ENCODE assay signal across 19 cellular contexts in the genomic region with DNA sequence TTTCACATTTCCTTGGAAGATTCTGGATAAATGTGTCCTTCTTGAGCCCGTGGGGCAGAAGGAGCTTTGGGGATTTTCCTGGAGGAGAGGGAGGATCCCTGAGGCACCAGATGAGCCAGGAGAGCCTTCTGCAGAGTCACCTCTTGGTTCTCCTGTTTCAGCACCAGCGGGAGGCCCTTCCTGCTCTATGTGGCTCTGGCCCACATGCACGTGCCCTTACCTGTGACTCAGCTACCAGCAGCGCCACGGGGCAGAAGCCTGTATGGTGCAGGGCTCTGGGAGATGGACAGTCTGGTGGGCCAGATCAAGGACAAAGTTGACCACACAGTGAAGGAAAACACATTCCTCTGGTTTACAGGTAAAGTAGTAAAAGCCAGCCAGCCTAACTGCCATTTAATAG.
DNase-seq lines count a peak whose midpoint lies in the region; ATAC-seq and TF ChIP-seq lines count a peak whose summit lies in the region.
"Had no signal": no experiment of that assay in that cellular context is flagged by ENCODE, and none has a peak within 500 bp of the region (broad histone marks: within the 10 kb centered on the region; RNA-seq: fewer than 3 reads in every experiment).

No MANE protein-coding gene starts in this region.

- H3K9ac ChIP-seq in HCT116 (ENCODE audit: low read length), result 0 out of 2 replicates have a peak overlapping the region, but pooled peaks have one; percentile 9
- H3K9ac ChIP-seq in trophoblast cell (ENCODE audit: low read length), result no peak overlapping the region
- H3K9ac ChIP-seq: BLaER1, KMS-11, SK-N-SH had no signal

- no peaks in the 10 kb centered on the region for H3K79me1 ChIP-seq in trophoblast cell (ENCODE audit: low read length)

- no peak overlapping the region for H2BK5ac ChIP-seq in trophoblast cell (ENCODE audit: low read depth, low read length, poor library complexity)

- H3K36me3 ChIP-seq in HCT116 (ENCODE audit: control insufficient read depth in 1 of 2, insufficient read depth in 2 of 2, low read length in 2 of 2), result no peaks in the 10 kb centered on the region
- H3K36me3 ChIP-seq in trophoblast cell (ENCODE audit: control insufficient read depth in 1 of 2, insufficient read depth in 2 of 2, low read length in 2 of 2), result no peaks in the 10 kb centered on the region
- no peaks in the 10 kb centered on the region for H3K36me3 ChIP-seq in CD8-positive, alpha-beta T cell (ENCODE audit: insufficient read depth, low read length)
- H3K36me3 ChIP-seq: BLaER1 had no signal

- TF ChIP-seq POLR2A in HCT116 (IDR thresholded peaks at IDR 0.05; ENCODE audit: borderline replicate concordance, extremely low read depth, insufficient read depth, insufficient read length), result no peak

- H2BK12ac ChIP-seq in trophoblast cell (ENCODE audit: low read length), result no peak overlapping the region

- H3K27me3 ChIP-seq in HCT116 (ENCODE audit: insufficient read depth, low read length) (no peaks in the 10 kb centered on the region), trophoblast cell (ENCODE audit: insufficient read depth, low read length) (no peaks in the 10 kb centered on the region)
- no peaks in the 10 kb centered on the region for H3K27me3 ChIP-seq in CD8-positive, alpha-beta T cell (ENCODE audit: insufficient read depth, low read length)
- H3K27me3 ChIP-seq: BLaER1 had no signal

- intact Hi-C loops in HCT116 (cut with micrococcal nuclease), result no loop called here
- intact Hi-C loops in CD8-positive, alpha-beta T cell (cut with DNase I, micrococcal nuclease), result no loop called here
- intact Hi-C loops in CD14-positive monocyte (cut with micrococcal nuclease), result no loop called here

- TF ChIP-seq CTCF in HCT116 (IDR thresholded peaks at IDR 0.05 in 2 of 3, conservative IDR thresholded peaks at IDR 0.05 in 1 of 3; ENCODE audit: borderline replicate concordance in 1 of 3, insufficient read depth in 1 of 3, low read depth in 2 of 3, low read length in 2 of 3), result no peak
- TF ChIP-seq CTCF in choroid plexus epithelial cell (conservative IDR thresholded peaks at IDR 0.05; ENCODE audit: low read depth, low read length), result no peak
- no peak for TF ChIP-seq CTCF in CD8-positive, alpha-beta T cell (IDR thresholded peaks at IDR 0.05)
- TF ChIP-seq CTCF in CD14-positive monocyte (IDR thresholded peaks at IDR 0.05), result no peak

- no peak overlapping the region for H3K27ac Mint-ChIP-seq in CD8-positive, alpha-beta T cell
- H3K27ac Mint-ChIP-seq in CD14-positive monocyte, result no peak overlapping the region

- no TSS peak for BruUV-seq in HCT116 (replicated peaks; lab: Mats Ljungman, UMichigan)

- H3K4me2 ChIP-seq in HCT116 (ENCODE audit: low read length) (no peak overlapping the region), trophoblast cell (ENCODE audit: low read length) (no peak overlapping the region)
- H3K4me2 ChIP-seq: A549, BLaER1, KMS-11, SK-N-SH had no signal

- H3K79me2 ChIP-seq in HCT116 (ENCODE audit: insufficient read depth, low read length), result no peaks in the 10 kb centered on the region
- no peaks in the 10 kb centered on the region for H3K79me2 ChIP-seq in trophoblast cell (ENCODE audit: control insufficient read depth, insufficient read depth, low read length, poor library complexity)

- no peak overlapping the region for H4K91ac ChIP-seq in trophoblast cell (ENCODE audit: low read depth, low read length)

- no peak overlapping the region for H4K12ac ChIP-seq in trophoblast cell (ENCODE audit: low read depth, low read length)

- DNase-seq in A172 (ENCODE audit: low spot score) (peak; percentile 59), HCT116 (ENCODE audit: low read depth, low spot score) (no peak), choroid plexus epithelial cell (ENCODE audit: low read depth) (peak; percentile 20), trophoblast cell (peak; percentile 96 to 97), CD14-positive monocyte (ENCODE audit: low spot score) (no peak)
- no peak for DNase-seq in CD8-positive, alpha-beta T cell
- DNase-seq: DMS79, HCEC 1CT, NCI-H1436, NCI-H1930, NCI-H345, NCI-H524 treated with DMSO at 0.1 percent for 48 hours, RPMI8226, SHP77 treated with DMSO at 0.1 percent for 48 hours, SK-N-SH had no signal

- H2AFZ ChIP-seq in HCT116 (ENCODE audit: low read depth, low read length, poor library complexity, severe bottlenecking), result no peak overlapping the region
- H2AFZ ChIP-seq in trophoblast cell (ENCODE audit: insufficient read depth, low read length, poor library complexity), result no peak overlapping the region

- no peaks in the 10 kb centered on the region for H3K9me3 ChIP-seq in HCT116 (ENCODE audit: control insufficient read depth in 1 of 2, insufficient read depth in 1 of 2, low read depth in 1 of 2, low read length in 2 of 2)
- H3K9me3 ChIP-seq in trophoblast cell (ENCODE audit: insufficient read depth, low read depth, low read length), result no peaks in the 10 kb centered on the region
- H3K9me3 ChIP-seq in CD8-positive, alpha-beta T cell (ENCODE audit: low read length), result no peaks in the 10 kb centered on the region
- H3K9me3 ChIP-seq: A549, BLaER1, SK-N-SH had no signal

- POLR2A ChIA-PET in HCT116 (lab: Charles Lee), result no interaction called here
- POLR2A ChIA-PET in CD8-positive, alpha-beta T cell (lab: Charles Lee), result interaction anchor here (0.8 kb wide), 1 partner anchor 15 kb away, joined by 3 read pairs; no protein-coding TSS in a partner anchor

- H3K18ac ChIP-seq in trophoblast cell (ENCODE audit: low read length), result no peak overlapping the region

- no peak for TF ChIP-seq RAD21 in HCT116 (IDR thresholded peaks at IDR 0.05; ENCODE audit: low read depth)

- peaks cover 25% of the 10 kb centered on the region for H3K36me3 Mint-ChIP-seq in CD8-positive, alpha-beta T cell
- H3K36me3 Mint-ChIP-seq in CD14-positive monocyte, result peaks cover 56 to 65% of the 10 kb centered on the region in 2 donors

- H3K14ac ChIP-seq in trophoblast cell (ENCODE audit: low read length), result no peak overlapping the region

- no peaks in the 10 kb centered on the region for H4K20me1 ChIP-seq in HCT116 (ENCODE audit: insufficient read depth)
- H4K20me1 ChIP-seq: BLaER1 had no signal

- no peaks in the 10 kb centered on the region for H3K4me1 Mint-ChIP-seq in CD8-positive, alpha-beta T cell (ENCODE audit: low read depth)
- H3K4me1 Mint-ChIP-seq in CD14-positive monocyte, result peaks cover 9% of the 10 kb centered on the region

- H3K4me1 ChIP-seq in HCT116 (ENCODE audit: control insufficient read depth in 1 of 2, insufficient read depth in 2 of 2, low read length in 2 of 2), result peaks cover 0 to 8% of the 10 kb centered on the region in 2 experiments; a peak in 1 of 4 replicates
- peaks cover 3 to 4% of the 10 kb centered on the region in 2 experiments for H3K4me1 ChIP-seq in trophoblast cell (ENCODE audit: control insufficient read depth in 1 of 2, insufficient read depth in 2 of 2, low read length in 2 of 2)
- no peaks in the 10 kb centered on the region for H3K4me1 ChIP-seq in CD8-positive, alpha-beta T cell (ENCODE audit: insufficient read depth, low read length)
- H3K4me1 ChIP-seq: A549, BLaER1 had no signal

- WGBS in trophoblast cell (ENCODE audit: extremely low coverage, insufficient coverage, insufficient read length), result no CpG with 5 or more reads among the region's 5 CpGs

- H3K27ac ChIP-seq in HCT116 (ENCODE audit: low read depth, low read length) (no peak overlapping the region), trophoblast cell (ENCODE audit: low read depth, low read length) (no peak overlapping the region)
- H3K27ac ChIP-seq in CD8-positive, alpha-beta T cell (ENCODE audit: low read depth, low read length), result no peak overlapping the region
- H3K27ac ChIP-seq: A549, BLaER1, KMS-11 had no signal

- H3K4ac ChIP-seq in trophoblast cell (ENCODE audit: low read depth, low read length), result no peak overlapping the region

- no peak overlapping the region for H4K8ac ChIP-seq in trophoblast cell (ENCODE audit: low read depth, low read length)

- RAD21 ChIA-PET in HCT116 (lab: Charles Lee; ENCODE audit: low non-redundant PET in 1 of 2, low total read pairs in 2 of 2, uncharacterized antibody in 2 of 2, unreplicated experiment in 2 of 2), result no interaction called here

- ATAC-seq in HCT116 (peak; percentile 59), GM21515 (IDR thresholded peaks at IDR 0.05; ENCODE audit: unreplicated experiment) (no peak)
- ATAC-seq in CD8-positive, alpha-beta T cell, result no peak
- ATAC-seq: A549 had no signal

- no peak overlapping the region for H3K23ac ChIP-seq in trophoblast cell (ENCODE audit: low read length)

- no peak overlapping the region for H2AK5ac ChIP-seq in trophoblast cell (ENCODE audit: low read length)

- CTCF ChIA-PET in HCT116 (lab: Charles Lee), result no interaction called here
- CTCF ChIA-PET in CD8-positive, alpha-beta T cell (lab: Charles Lee), result interaction anchor here (1.5 kb wide), 1 partner anchor 104 kb away, joined by 3 read pairs; no protein-coding TSS in a partner anchor

- H3K27me3 Mint-ChIP-seq in CD8-positive, alpha-beta T cell (ENCODE audit: low read depth), result no peaks in the 10 kb centered on the region
- H3K27me3 Mint-ChIP-seq in CD14-positive monocyte (ENCODE audit: low read depth in 3 of 3), result peaks cover 0 to 4% (median 0%) of the 10 kb centered on the region in 3 donors

- H3K4me3 ChIP-seq in HCT116 (replicated peaks in 1 of 2; ENCODE audit: low read depth in 1 of 2, low read length in 2 of 2), result no peak overlapping the region
- no peak overlapping the region for H3K4me3 ChIP-seq in choroid plexus epithelial cell (ENCODE audit: low read depth, low read length)
- H3K4me3 ChIP-seq in trophoblast cell (ENCODE audit: low read depth, low read length), result no peak overlapping the region
- H3K4me3 ChIP-seq in CD8-positive, alpha-beta T cell (ENCODE audit: low read depth, low read length), result no peak overlapping the region
- H3K4me3 ChIP-seq: A549, BLaER1 had no signal

- H3K9me3 Mint-ChIP-seq in CD8-positive, alpha-beta T cell, result no peaks in the 10 kb centered on the region
- peaks cover 0 to 6% (median 4%) of the 10 kb centered on the region in 7 donors for H3K9me3 Mint-ChIP-seq in CD14-positive monocyte

- H3K9me2 ChIP-seq in HCT116 (ENCODE audit: insufficient read depth), result no peaks in the 10 kb centered on the region
- H3K9me2 ChIP-seq: SK-N-SH had no signal

- no peak overlapping the region for H2BK120ac ChIP-seq in trophoblast cell (ENCODE audit: insufficient read depth, low read length, poor library complexity)

- no peak overlapping the region for H3K4me3 Mint-ChIP-seq in CD8-positive, alpha-beta T cell
- no peak overlapping the region for H3K4me3 Mint-ChIP-seq in CD14-positive monocyte

TF ChIP-seq in HCT116, 20 proteins besides CTCF, POLR2A, EP300 and RAD21 (continues in another document):
- TF ChIP-seq ELF1 (IDR thresholded peaks at IDR 0.05; ENCODE audit: borderline replicate concordance, low read depth) (no peak), SP1 (IDR thresholded peaks at IDR 0.05; ENCODE audit: low read depth) (no peak), SRF (IDR thresholded peaks at IDR 0.05; ENCODE audit: low read depth) (no peak)
- TF ChIP-seq, protein P1, sequence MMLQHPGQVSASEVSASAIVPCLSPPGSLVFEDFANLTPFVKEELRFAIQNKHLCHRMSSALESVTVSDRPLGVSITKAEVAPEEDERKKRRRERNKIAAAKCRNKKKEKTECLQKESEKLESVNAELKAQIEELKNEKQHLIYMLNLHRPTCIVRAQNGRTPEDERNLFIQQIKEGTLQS (IDR thresholded peaks at IDR 0.05), result no peak
- TF ChIP-seq, protein P2, sequence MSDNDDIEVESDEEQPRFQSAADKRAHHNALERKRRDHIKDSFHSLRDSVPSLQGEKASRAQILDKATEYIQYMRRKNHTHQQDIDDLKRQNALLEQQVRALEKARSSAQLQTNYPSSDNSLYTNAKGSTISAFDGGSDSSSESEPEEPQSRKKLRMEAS (IDR thresholded peaks at IDR 0.05), result no peak

Comparison
In these comparisons a context has a peak if more than half of its experiments do, and no peak if none do; other contexts are left out.
1. DNase-seq: peak in A172 (single experiment), choroid plexus epithelial cell (single experiment) and trophoblast cell (2 of 2); none in HCT116 (single experiment), CD8-positive, alpha-beta T cell (0 of 7) and CD14-positive monocyte (single experiment).